8 cellular contexts compared by ENCODE assay signal in the genomic region with DNA sequence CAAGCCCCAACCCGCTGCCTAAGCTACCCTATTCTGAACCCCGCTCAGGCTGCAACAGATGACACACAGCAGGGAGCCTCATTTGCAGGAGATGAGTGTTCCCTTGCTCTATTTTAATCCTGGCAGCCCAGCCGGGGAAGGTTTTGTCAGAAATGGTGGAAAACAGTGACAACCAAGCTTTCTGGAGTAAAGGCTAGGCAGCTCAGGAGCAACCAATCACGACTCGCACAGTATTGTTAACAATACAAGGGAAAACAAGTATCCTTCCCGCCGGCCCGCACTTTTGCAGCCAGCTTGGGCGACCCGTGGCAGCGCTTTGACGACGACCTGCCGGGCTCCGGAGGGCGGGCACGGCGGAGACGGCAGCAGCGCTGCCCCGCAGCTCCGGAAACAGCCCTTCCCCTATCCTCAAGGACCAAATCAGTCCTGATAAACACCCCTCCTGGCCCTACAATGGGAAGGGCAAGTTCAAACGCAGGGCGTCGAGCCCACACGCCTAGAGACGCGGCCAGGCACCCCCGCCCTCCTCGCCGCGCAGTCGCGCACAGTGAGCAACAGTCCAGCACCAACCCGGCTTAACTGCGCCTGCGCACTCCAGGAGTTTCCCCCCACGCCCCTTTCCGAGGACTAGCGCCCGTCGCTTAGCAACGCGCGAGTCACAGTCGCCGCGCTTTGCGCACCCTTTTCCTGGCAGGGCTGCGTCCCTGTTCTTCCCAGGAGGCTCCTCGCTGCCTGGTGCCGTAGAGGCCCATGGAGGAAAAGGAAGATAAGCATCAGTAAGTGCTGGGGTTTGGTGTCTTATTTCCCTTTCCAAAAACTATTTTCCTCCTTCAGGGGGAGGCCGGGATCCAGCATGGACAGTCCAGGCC.
A peak's percentile ranks its signal among the peaks of the same experiment; 100 is the strongest.
DNase-seq lines count a peak whose midpoint lies in the region; ATAC-seq and TF ChIP-seq lines count a peak whose summit lies in the region.

No MANE protein-coding gene starts in this region.

- ATAC-seq in CD8-positive, alpha-beta T cell, result peak; percentile 96
- peak; percentile 97 for ATAC-seq in GM21360 (IDR thresholded peaks at IDR 0.05; ENCODE audit: unreplicated experiment)
- peak; percentile 100 for ATAC-seq in activated CD8-positive, alpha-beta memory T cell treated with anti-CD3 and anti-CD28 coated beads, Interleukin-2, amount 10 ng/mL, durations not matched to agents 7 days and 5 days
- ATAC-seq in effector memory CD8-positive, alpha-beta T cell (replicated peaks), result peak; percentile 98

- H3K27ac Mint-ChIP-seq in CD8-positive, alpha-beta T cell, result peak overlapping the region; percentile 52
- peak overlapping the region; percentile 40 for H3K27ac Mint-ChIP-seq in activated CD8-positive, alpha-beta memory T cell treated with anti-CD3 and anti-CD28 coated beads, Interleukin-2, amount 10 ng/mL, durations not matched to agents 7 days and 5 days
- H3K27ac Mint-ChIP-seq in effector memory CD8-positive, alpha-beta T cell, result peak overlapping the region; percentile 45 to 85

- peak overlapping the region; percentile 64 for H3K4me3 ChIP-seq in CD8-positive, alpha-beta T cell (ENCODE audit: low read depth, low read length)

- POLR2A ChIA-PET in CD8-positive, alpha-beta T cell (lab: Charles Lee), result interaction anchor here (0.6 kb wide), 1 partner anchor 40 kb away, joined by 3 read pairs; no protein-coding TSS in a partner anchor

- peaks cover 14% of the 10 kb centered on the region for H3K4me1 Mint-ChIP-seq in CD8-positive, alpha-beta T cell (ENCODE audit: low read depth)
- peaks cover 15% of the 10 kb centered on the region for H3K4me1 Mint-ChIP-seq in activated CD8-positive, alpha-beta memory T cell treated with anti-CD3 and anti-CD28 coated beads, Interleukin-2, amount 10 ng/mL, durations not matched to agents 7 days and 5 days
- H3K4me1 Mint-ChIP-seq in effector memory CD8-positive, alpha-beta T cell (ENCODE audit: low read depth in 2 of 2), result peaks cover 9 to 11% of the 10 kb centered on the region in 2 donors

- H3K27me3 ChIP-seq in CD8-positive, alpha-beta T cell (ENCODE audit: insufficient read depth, low read length), result no peaks in the 10 kb centered on the region

- H3K9me3 Mint-ChIP-seq in CD8-positive, alpha-beta T cell, result no peaks in the 10 kb centered on the region
- H3K9me3 Mint-ChIP-seq in activated CD8-positive, alpha-beta memory T cell treated with anti-CD3 and anti-CD28 coated beads, Interleukin-2, amount 10 ng/mL, durations not matched to agents 7 days and 5 days (ENCODE audit: low read depth), result no peaks in the 10 kb centered on the region
- no peaks in the 10 kb centered on the region for H3K9me3 Mint-ChIP-seq in effector memory CD8-positive, alpha-beta T cell

- H3K4me1 ChIP-seq in CD8-positive, alpha-beta T cell (ENCODE audit: insufficient read depth, low read length), result peaks cover 11% of the 10 kb centered on the region

- CTCF ChIA-PET in CD8-positive, alpha-beta T cell (lab: Charles Lee), result interaction anchor here (0.9 kb wide), 1 partner anchor 14 kb away, joined by 3 read pairs; no protein-coding TSS in a partner anchor
- CTCF ChIA-PET in activated CD8-positive, alpha-beta memory T cell treated with anti-CD3 and anti-CD28 coated beads, Interleukin-2, amount 10 ng/mL, durations not matched to agents 7 days and 5 days (lab: Charles Lee), result no interaction called here

- TF ChIP-seq CTCF in CD8-positive, alpha-beta T cell (IDR thresholded peaks at IDR 0.05), result no peak

- peaks cover 9% of the 10 kb centered on the region for H3K27me3 Mint-ChIP-seq in CD8-positive, alpha-beta T cell (ENCODE audit: low read depth)
- H3K27me3 Mint-ChIP-seq in activated CD8-positive, alpha-beta memory T cell treated with anti-CD3 and anti-CD28 coated beads, Interleukin-2, amount 10 ng/mL, durations not matched to agents 7 days and 5 days, result peaks cover 29% of the 10 kb centered on the region
- peaks cover 13 to 22% of the 10 kb centered on the region in 2 donors for H3K27me3 Mint-ChIP-seq in effector memory CD8-positive, alpha-beta T cell

- peak; percentile 65 to 89 (median 83) for DNase-seq in CD8-positive, alpha-beta T cell
- DNase-seq in HT-29 (ENCODE audit: low spot score) (peak; percentile 98), NOMO-1 (lab: John Stamatoyannopoulos, UW; ENCODE audit: unreplicated experiment in 2 of 2) (peak; percentile 80 to 87), medulla oblongata (ENCODE audit: extremely low spot score) (peak; percentile 97)
- peak; percentile 94 for DNase-seq in activated CD8-positive, alpha-beta memory T cell treated with anti-CD3 and anti-CD28 coated beads, Interleukin-2, amount 10 ng/mL, durations not matched to agents 7 days and 5 days
- peak; percentile 77 to 78 (median 77) for DNase-seq in effector memory CD8-positive, alpha-beta T cell
- DNase-seq in stimulated activated CD4-positive, alpha-beta T cell treated with anti-CD3 and anti-CD28 coated beads, TNF-alpha, amount 100 ng/mL, for 4 hours (ENCODE audit: low read depth in 3 of 3), result peak; percentile 75 to 82 (median 81)

- intact Hi-C loops in CD8-positive, alpha-beta T cell (cut with DNase I, micrococcal nuclease), result loop anchor here in 1 of 2 experiments (1.0 to 10.0 kb wide), 4 partner anchors 215 to 1287 kb away; a partner anchor contains a TSS

- H3K36me3 Mint-ChIP-seq in CD8-positive, alpha-beta T cell, result peaks cover 2% of the 10 kb centered on the region
- peaks cover 1% of the 10 kb centered on the region for H3K36me3 Mint-ChIP-seq in activated CD8-positive, alpha-beta memory T cell treated with anti-CD3 and anti-CD28 coated beads, Interleukin-2, amount 10 ng/mL, durations not matched to agents 7 days and 5 days
- peaks cover 5% of the 10 kb centered on the region for H3K36me3 Mint-ChIP-seq in effector memory CD8-positive, alpha-beta T cell (ENCODE audit: insufficient read depth)

- H3K36me3 ChIP-seq in CD8-positive, alpha-beta T cell (ENCODE audit: insufficient read depth, low read length), result no peaks in the 10 kb centered on the region

- no peaks in the 10 kb centered on the region for H3K9me3 ChIP-seq in CD8-positive, alpha-beta T cell (ENCODE audit: low read length)

- H3K27ac ChIP-seq in CD8-positive, alpha-beta T cell (ENCODE audit: low read depth, low read length), result peak overlapping the region; percentile 39

- H3K4me3 Mint-ChIP-seq in CD8-positive, alpha-beta T cell, result peak overlapping the region; percentile 88
- H3K4me3 Mint-ChIP-seq in activated CD8-positive, alpha-beta memory T cell treated with anti-CD3 and anti-CD28 coated beads, Interleukin-2, amount 10 ng/mL, durations not matched to agents 7 days and 5 days, result peak overlapping the region; percentile 81
- H3K4me3 Mint-ChIP-seq in effector memory CD8-positive, alpha-beta T cell, result peak overlapping the region; percentile 83 to 89

Comparison
In these comparisons a context has a peak if more than half of its experiments do, and no peak if none do; other contexts are left out.
1. Peak in every context shown above with its lines: DNase-seq, ATAC-seq, H3K4me3 ChIP-seq and H3K27ac ChIP-seq.